In the genomic region with DNA sequence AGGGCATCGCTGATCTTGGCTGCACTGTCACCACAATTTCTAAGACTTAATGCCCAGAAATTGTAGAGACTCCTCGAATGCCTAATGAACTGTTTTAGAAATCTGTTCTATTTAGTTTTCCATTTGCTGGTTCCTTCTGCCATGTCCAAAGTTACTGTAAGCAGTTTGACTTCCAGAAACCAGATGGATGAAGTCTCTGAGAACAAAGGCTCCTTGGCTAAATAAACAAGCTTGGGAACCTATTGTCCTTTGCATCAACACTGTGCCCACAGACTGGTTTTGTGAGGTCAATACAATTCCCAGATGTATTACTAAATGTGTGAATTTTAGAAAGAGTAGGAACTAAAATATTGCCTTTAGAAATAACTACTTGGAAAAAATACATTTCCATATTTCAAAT, we compare ENCODE assay signal across 16 cellular contexts.
"Had no signal": no experiment of that assay in that cellular context is flagged by ENCODE, and none has a peak within 500 bp of the region (broad histone marks: within the 10 kb centered on the region; RNA-seq: fewer than 3 reads in every experiment).

No MANE protein-coding gene starts in this region.

- H3K4me1 Mint-ChIP-seq: naive thymus-derived CD8-positive, alpha-beta T cell had no signal

- ATAC-seq: mucosa of descending colon; naive thymus-derived CD8-positive, alpha-beta T cell had no signal

- H3K27ac Mint-ChIP-seq: naive thymus-derived CD8-positive, alpha-beta T cell had no signal

- H3K4me3 ChIP-seq: coronary artery, esophagus squamous epithelium, left ventricle myocardium inferior, mucosa of descending colon, skin epidermis, tibial nerve, uterus had no signal

- H3K36me3 Mint-ChIP-seq: naive thymus-derived CD8-positive, alpha-beta T cell had no signal

- H3K4me3 Mint-ChIP-seq: naive thymus-derived CD8-positive, alpha-beta T cell had no signal

- DNase-seq: activated naive CD4-positive, alpha-beta T cell; aorta; caudate nucleus; esophagus squamous epithelium; hippocampal formation; left ventricle myocardium inferior; mucosa of descending colon; naive thymus-derived CD8-positive, alpha-beta T cell; posterior cingulate gyrus; stimulated activated CD4-positive, alpha-beta T cell treated with anti-CD3 and anti-CD28 coated beads, Interleukin-4, amount 100 ng/mL, for 24 hours; stimulated activated naive CD4-positive, alpha-beta T cell treated with Interleukin-2 at 50 U/mL for 16 hours; substantia nigra; uterus had no signal
